ENCODE assay signal across 1 cellular context in the genomic region with DNA sequence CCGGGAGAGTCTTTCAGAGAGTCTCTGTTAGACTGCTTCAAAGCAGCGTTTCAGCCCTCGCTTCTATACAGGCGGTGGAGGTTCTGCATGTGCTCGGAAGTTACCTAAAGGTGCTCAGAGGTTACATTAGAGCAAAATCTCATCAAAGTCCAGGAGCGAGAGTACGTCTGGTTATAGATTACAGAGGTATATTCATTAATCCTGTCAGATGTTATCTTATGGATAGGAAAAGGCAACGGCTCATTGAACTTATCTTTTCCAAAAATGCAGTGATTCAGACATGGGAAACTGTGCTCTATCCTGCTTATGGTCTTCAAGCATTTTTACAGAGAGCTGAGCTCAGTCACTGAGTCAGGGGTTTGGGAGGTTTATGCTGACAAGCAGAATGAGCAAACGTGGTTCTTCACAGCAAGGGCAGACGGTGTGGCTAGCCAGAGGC.
A peak's percentile ranks its signal among the peaks of the same experiment; 100 is the strongest.
TF ChIP-seq lines count a peak whose summit lies in the region.

No MANE protein-coding gene starts in this region.

TF ChIP-seq in K562, 482 proteins besides CTCF, POLR2A, EP300 and RAD21 (continued from another document and continues in another):
- TF ChIP-seq, protein P1, sequence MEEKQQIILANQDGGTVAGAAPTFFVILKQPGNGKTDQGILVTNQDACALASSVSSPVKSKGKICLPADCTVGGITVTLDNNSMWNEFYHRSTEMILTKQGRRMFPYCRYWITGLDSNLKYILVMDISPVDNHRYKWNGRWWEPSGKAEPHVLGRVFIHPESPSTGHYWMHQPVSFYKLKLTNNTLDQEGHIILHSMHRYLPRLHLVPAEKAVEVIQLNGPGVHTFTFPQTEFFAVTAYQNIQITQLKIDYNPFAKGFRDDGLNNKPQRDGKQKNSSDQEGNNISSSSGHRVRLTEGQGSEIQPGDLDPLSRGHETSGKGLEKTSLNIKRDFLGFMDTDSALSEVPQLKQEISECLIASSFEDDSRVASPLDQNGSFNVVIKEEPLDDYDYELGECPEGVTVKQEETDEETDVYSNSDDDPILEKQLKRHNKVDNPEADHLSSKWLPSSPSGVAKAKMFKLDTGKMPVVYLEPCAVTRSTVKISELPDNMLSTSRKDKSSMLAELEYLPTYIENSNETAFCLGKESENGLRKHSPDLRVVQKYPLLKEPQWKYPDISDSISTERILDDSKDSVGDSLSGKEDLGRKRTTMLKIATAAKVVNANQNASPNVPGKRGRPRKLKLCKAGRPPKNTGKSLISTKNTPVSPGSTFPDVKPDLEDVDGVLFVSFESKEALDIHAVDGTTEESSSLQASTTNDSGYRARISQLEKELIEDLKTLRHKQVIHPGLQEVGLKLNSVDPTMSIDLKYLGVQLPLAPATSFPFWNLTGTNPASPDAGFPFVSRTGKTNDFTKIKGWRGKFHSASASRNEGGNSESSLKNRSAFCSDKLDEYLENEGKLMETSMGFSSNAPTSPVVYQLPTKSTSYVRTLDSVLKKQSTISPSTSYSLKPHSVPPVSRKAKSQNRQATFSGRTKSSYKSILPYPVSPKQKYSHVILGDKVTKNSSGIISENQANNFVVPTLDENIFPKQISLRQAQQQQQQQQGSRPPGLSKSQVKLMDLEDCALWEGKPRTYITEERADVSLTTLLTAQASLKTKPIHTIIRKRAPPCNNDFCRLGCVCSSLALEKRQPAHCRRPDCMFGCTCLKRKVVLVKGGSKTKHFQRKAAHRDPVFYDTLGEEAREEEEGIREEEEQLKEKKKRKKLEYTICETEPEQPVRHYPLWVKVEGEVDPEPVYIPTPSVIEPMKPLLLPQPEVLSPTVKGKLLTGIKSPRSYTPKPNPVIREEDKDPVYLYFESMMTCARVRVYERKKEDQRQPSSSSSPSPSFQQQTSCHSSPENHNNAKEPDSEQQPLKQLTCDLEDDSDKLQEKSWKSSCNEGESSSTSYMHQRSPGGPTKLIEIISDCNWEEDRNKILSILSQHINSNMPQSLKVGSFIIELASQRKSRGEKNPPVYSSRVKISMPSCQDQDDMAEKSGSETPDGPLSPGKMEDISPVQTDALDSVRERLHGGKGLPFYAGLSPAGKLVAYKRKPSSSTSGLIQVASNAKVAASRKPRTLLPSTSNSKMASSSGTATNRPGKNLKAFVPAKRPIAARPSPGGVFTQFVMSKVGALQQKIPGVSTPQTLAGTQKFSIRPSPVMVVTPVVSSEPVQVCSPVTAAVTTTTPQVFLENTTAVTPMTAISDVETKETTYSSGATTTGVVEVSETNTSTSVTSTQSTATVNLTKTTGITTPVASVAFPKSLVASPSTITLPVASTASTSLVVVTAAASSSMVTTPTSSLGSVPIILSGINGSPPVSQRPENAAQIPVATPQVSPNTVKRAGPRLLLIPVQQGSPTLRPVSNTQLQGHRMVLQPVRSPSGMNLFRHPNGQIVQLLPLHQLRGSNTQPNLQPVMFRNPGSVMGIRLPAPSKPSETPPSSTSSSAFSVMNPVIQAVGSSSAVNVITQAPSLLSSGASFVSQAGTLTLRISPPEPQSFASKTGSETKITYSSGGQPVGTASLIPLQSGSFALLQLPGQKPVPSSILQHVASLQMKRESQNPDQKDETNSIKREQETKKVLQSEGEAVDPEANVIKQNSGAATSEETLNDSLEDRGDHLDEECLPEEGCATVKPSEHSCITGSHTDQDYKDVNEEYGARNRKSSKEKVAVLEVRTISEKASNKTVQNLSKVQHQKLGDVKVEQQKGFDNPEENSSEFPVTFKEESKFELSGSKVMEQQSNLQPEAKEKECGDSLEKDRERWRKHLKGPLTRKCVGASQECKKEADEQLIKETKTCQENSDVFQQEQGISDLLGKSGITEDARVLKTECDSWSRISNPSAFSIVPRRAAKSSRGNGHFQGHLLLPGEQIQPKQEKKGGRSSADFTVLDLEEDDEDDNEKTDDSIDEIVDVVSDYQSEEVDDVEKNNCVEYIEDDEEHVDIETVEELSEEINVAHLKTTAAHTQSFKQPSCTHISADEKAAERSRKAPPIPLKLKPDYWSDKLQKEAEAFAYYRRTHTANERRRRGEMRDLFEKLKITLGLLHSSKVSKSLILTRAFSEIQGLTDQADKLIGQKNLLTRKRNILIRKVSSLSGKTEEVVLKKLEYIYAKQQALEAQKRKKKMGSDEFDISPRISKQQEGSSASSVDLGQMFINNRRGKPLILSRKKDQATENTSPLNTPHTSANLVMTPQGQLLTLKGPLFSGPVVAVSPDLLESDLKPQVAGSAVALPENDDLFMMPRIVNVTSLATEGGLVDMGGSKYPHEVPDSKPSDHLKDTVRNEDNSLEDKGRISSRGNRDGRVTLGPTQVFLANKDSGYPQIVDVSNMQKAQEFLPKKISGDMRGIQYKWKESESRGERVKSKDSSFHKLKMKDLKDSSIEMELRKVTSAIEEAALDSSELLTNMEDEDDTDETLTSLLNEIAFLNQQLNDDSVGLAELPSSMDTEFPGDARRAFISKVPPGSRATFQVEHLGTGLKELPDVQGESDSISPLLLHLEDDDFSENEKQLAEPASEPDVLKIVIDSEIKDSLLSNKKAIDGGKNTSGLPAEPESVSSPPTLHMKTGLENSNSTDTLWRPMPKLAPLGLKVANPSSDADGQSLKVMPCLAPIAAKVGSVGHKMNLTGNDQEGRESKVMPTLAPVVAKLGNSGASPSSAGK (IDR thresholded peaks at IDR 0.05) = peak; percentile 44; the same call in 1 of the 2 replicates
- TF ChIP-seq ARID1B (IDR thresholded peaks at IDR 0.05) = peak; percentile 30; the same call in 1 of the 2 replicates
- TF ChIP-seq NR2C2 (CRISPR knock-in tag; IDR thresholded peaks at IDR 0.05) = no peak
- TF ChIP-seq NR2C2 (tag; IDR thresholded peaks at IDR 0.05) = no peak
- no peak for TF ChIP-seq SMARCB1 (IDR thresholded peaks at IDR 0.05; ENCODE audit: insufficient read length, low read depth)
- no peak for TF ChIP-seq GABPA (tag; conservative IDR thresholded peaks at IDR 0.05; ENCODE audit: low read depth)
- TF ChIP-seq, protein P2, sequence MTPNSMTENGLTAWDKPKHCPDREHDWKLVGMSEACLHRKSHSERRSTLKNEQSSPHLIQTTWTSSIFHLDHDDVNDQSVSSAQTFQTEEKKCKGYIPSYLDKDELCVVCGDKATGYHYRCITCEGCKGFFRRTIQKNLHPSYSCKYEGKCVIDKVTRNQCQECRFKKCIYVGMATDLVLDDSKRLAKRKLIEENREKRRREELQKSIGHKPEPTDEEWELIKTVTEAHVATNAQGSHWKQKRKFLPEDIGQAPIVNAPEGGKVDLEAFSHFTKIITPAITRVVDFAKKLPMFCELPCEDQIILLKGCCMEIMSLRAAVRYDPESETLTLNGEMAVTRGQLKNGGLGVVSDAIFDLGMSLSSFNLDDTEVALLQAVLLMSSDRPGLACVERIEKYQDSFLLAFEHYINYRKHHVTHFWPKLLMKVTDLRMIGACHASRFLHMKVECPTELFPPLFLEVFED (CRISPR knock-in tag; conservative IDR thresholded peaks at IDR 0.05) = no peak
- TF ChIP-seq DPF2 (IDR thresholded peaks at IDR 0.05) = peak; percentile 18; the same call in 1 of the 2 replicates
- TF ChIP-seq CBFA2T3 (IDR thresholded peaks at IDR 0.05) = peak; percentile 74
- TF ChIP-seq NCOR1 (IDR thresholded peaks at IDR 0.05) = peak; percentile 39; the same call in 1 of the 2 replicates
- TF ChIP-seq HNRNPLL (IDR thresholded peaks at IDR 0.05; ENCODE audit: low read depth, low read length, poor library complexity, severe bottlenecking) = no peak
- TF ChIP-seq MAFK (IDR thresholded peaks at IDR 0.05; ENCODE audit: low read length) = peak; percentile 13; the same call in 1 of the 2 replicates
- TF ChIP-seq SOX6 (IDR thresholded peaks at IDR 0.05) = no peak
- peak; percentile 57 for TF ChIP-seq MEIS2 (IDR thresholded peaks at IDR 0.05; ENCODE audit: partially characterized antibody)
- no peak for TF ChIP-seq XRCC5 (IDR thresholded peaks at IDR 0.05; ENCODE audit: low read depth, low read length)
- TF ChIP-seq, protein P3, sequence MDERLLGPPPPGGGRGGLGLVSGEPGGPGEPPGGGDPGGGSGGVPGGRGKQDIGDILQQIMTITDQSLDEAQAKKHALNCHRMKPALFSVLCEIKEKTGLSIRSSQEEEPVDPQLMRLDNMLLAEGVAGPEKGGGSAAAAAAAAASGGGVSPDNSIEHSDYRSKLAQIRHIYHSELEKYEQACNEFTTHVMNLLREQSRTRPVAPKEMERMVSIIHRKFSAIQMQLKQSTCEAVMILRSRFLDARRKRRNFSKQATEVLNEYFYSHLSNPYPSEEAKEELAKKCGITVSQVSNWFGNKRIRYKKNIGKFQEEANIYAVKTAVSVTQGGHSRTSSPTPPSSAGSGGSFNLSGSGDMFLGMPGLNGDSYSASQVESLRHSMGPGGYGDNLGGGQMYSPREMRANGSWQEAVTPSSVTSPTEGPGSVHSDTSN (CRISPR knock-in tag; IDR thresholded peaks at IDR 0.05; ENCODE audit: low read depth) = no peak
- TF ChIP-seq, protein P3 (tag; conservative IDR thresholded peaks at IDR 0.05; ENCODE audit: low read depth) = peak; percentile 53; the same call in 1 of the 2 replicates
- TF ChIP-seq MAFG (tag; conservative IDR thresholded peaks at IDR 0.05) = peak; percentile 38
- TF ChIP-seq, protein P4, sequence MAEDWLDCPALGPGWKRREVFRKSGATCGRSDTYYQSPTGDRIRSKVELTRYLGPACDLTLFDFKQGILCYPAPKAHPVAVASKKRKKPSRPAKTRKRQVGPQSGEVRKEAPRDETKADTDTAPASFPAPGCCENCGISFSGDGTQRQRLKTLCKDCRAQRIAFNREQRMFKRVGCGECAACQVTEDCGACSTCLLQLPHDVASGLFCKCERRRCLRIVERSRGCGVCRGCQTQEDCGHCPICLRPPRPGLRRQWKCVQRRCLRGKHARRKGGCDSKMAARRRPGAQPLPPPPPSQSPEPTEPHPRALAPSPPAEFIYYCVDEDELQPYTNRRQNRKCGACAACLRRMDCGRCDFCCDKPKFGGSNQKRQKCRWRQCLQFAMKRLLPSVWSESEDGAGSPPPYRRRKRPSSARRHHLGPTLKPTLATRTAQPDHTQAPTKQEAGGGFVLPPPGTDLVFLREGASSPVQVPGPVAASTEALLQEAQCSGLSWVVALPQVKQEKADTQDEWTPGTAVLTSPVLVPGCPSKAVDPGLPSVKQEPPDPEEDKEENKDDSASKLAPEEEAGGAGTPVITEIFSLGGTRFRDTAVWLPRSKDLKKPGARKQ (CRISPR knock-in tag; IDR thresholded peaks at IDR 0.05) = no peak
- TF ChIP-seq MAFF (IDR thresholded peaks at IDR 0.05; ENCODE audit: low read length) = 0 out of 2 replicates have a peak, but pooled peaks have one; percentile 3
- peak in 1 of 2 experiments; percentile 55; a peak in 1 of 4 replicates for TF ChIP-seq RCOR1 (IDR thresholded peaks at IDR 0.05; ENCODE audit: borderline replicate concordance in 1 of 2, low read depth in 2 of 2, low read length in 2 of 2)
- peak; percentile 78 to 82 for TF ChIP-seq KDM1A (IDR thresholded peaks at IDR 0.05)
- TF ChIP-seq HDAC1 (IDR thresholded peaks at IDR 0.05) = 0 out of 4 replicates have a peak, but pooled peaks of 1 of the 2 experiments have one; percentile 34
- peak; percentile 33; the same call in 1 of the 2 replicates for TF ChIP-seq TEAD4 (IDR thresholded peaks at IDR 0.05; ENCODE audit: low read length)
- TF ChIP-seq TEAD4 (CRISPR knock-in tag; IDR thresholded peaks at IDR 0.05; ENCODE audit: borderline replicate concordance) = no peak
- TF ChIP-seq, protein P5, sequence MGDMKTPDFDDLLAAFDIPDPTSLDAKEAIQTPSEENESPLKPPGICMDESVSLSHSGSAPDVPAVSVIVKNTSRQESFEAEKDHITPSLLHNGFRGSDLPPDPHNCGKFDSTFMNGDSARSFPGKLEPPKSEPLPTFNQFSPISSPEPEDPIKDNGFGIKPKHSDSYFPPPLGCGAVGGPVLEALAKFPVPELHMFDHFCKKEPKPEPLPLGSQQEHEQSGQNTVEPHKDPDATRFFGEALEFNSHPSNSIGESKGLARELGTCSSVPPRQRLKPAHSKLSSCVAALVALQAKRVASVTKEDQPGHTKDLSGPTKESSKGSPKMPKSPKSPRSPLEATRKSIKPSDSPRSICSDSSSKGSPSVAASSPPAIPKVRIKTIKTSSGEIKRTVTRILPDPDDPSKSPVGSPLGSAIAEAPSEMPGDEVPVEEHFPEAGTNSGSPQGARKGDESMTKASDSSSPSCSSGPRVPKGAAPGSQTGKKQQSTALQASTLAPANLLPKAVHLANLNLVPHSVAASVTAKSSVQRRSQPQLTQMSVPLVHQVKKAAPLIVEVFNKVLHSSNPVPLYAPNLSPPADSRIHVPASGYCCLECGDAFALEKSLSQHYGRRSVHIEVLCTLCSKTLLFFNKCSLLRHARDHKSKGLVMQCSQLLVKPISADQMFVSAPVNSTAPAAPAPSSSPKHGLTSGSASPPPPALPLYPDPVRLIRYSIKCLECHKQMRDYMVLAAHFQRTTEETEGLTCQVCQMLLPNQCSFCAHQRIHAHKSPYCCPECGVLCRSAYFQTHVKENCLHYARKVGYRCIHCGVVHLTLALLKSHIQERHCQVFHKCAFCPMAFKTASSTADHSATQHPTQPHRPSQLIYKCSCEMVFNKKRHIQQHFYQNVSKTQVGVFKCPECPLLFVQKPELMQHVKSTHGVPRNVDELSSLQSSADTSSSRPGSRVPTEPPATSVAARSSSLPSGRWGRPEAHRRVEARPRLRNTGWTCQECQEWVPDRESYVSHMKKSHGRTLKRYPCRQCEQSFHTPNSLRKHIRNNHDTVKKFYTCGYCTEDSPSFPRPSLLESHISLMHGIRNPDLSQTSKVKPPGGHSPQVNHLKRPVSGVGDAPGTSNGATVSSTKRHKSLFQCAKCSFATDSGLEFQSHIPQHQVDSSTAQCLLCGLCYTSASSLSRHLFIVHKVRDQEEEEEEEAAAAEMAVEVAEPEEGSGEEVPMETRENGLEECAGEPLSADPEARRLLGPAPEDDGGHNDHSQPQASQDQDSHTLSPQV (IDR thresholded peaks at IDR 0.05) = no peak
- peak; percentile 46; the same call in 1 of the 2 replicates for TF ChIP-seq CBFA2T2 (conservative IDR thresholded peaks at IDR 0.05)
- TF ChIP-seq POLR2H (tag; IDR thresholded peaks at IDR 0.05; ENCODE audit: low read depth) = no peak
- peak; percentile 92 for TF ChIP-seq C11orf30 (IDR thresholded peaks at IDR 0.05; ENCODE audit: low read depth)
